In genomic region chr7:99543081-99543671, GRCh38 we compare ENCODE assay signal across 35 cellular contexts. TPM values are rescaled to one million over a fixed set of nuclear protein-coding genes. Genes with fewer than 3 reads are reported as not detected.
"Had no signal": no experiment of that assay in that cellular context is flagged by ENCODE, and none has a peak within 500 bp of the region (broad histone marks: within the 10 kb centered on the region; RNA-seq: fewer than 3 reads in every experiment).

No MANE protein-coding gene starts in this region.

- H3K27me3 ChIP-seq: MG63, Peyer's patch, SJSA1 had no signal

- H3K27me3 Mint-ChIP-seq: activated CD4-positive, alpha-beta memory T cell treated with anti-CD3 and anti-CD28 coated beads for 36 hours; activated CD8-positive, alpha-beta memory T cell treated with anti-CD3 and anti-CD28 coated beads, Interleukin-2, amount 10 ng/mL, durations not matched to agents 7 days and 5 days; activated naive CD4-positive, alpha-beta T cell treated with anti-CD3 and anti-CD28 coated beads, Interleukin-2, amount 10 ng/mL, durations not matched to agents 7 days and 5 days; activated naive CD8-positive, alpha-beta T cell; activated naive CD8-positive, alpha-beta T cell treated with anti-CD3 and anti-CD28 coated beads, Interleukin-2, amount 50 U/mL, for 24 hours; brain had no signal

- H3K4me3 Mint-ChIP-seq: activated CD4-positive, alpha-beta memory T cell treated with anti-CD3 and anti-CD28 coated beads for 36 hours; activated CD8-positive, alpha-beta memory T cell treated with anti-CD3 and anti-CD28 coated beads, Interleukin-2, amount 10 ng/mL, durations not matched to agents 7 days and 5 days; activated naive CD4-positive, alpha-beta T cell treated with anti-CD3 and anti-CD28 coated beads, Interleukin-2, amount 10 ng/mL, durations not matched to agents 7 days and 5 days; activated naive CD8-positive, alpha-beta T cell; activated naive CD8-positive, alpha-beta T cell treated with anti-CD3 and anti-CD28 coated beads, Interleukin-2, amount 50 U/mL, for 24 hours; brain; T-helper 1 cell treated with Interleukin-12 subunit alpha and Interleukin-12 subunit beta and Interleukin-4 antibody, amounts not matched to agents 30 μg/mL and 1 μg/mL, for 36 hours; T-helper 2 cell treated with Interferon-gamma antibody and Interleukin-4, amounts not matched to agents 5 μg/mL and 100 μg/mL, for 36 hours had no signal

- ATAC-seq: activated CD8-positive, alpha-beta memory T cell treated with anti-CD3 and anti-CD28 coated beads, Interleukin-2, amount 10 ng/mL, durations not matched to agents 7 days and 5 days; activated naive CD8-positive, alpha-beta T cell treated with anti-CD3 and anti-CD28 coated beads, Interleukin-2, amount 50 U/mL, for 24 hours; PC-3 had no signal

- DNase-seq: activated CD4-positive, alpha-beta memory T cell treated with anti-CD3 and anti-CD28 coated beads for 36 hours; activated CD4-positive, alpha-beta T cell treated with anti-CD3 and anti-CD28 coated beads, Interleukin-2, amount 50 U/mL, for 1 hour; activated CD8-positive, alpha-beta memory T cell treated with anti-CD3 and anti-CD28 coated beads for 24 hours; activated CD8-positive, alpha-beta memory T cell treated with anti-CD3 and anti-CD28 coated beads, Interleukin-2, amount 10 ng/mL, durations not matched to agents 7 days and 5 days; activated CD8-positive, alpha-beta memory T cell treated with anti-CD3 and anti-CD28 coated beads, Interleukin-2, amount 50 U/mL, for 48 hours; activated effector memory CD4-positive, alpha-beta T cell treated with Interleukin-2 at 50 U/mL for 16 hours; activated naive CD4-positive, alpha-beta T cell treated with anti-CD3 and anti-CD28 coated beads, Interleukin-2, amount 10 ng/mL, durations not matched to agents 7 days and 5 days; activated naive CD8-positive, alpha-beta T cell treated with anti-CD3 and anti-CD28 coated beads, Interleukin-2, amount 50 U/mL, for 24 hours; activated T-cell treated with anti-CD3 and anti-CD28 coated beads, Interleukin-2, amount 50 U/mL, for 48 hours; anterior cingulate cortex; central memory CD4-positive, alpha-beta T cell; Kasumi-1; MG63; NCI-H1048; NCI-H1105 treated with DMSO at 0.1 percent for 48 hours; NCI-H1436; NCI-H1694; NCI-H1930; NCI-H2081 treated with DMSO at 0.1 percent for 48 hours; NCI-H226; NCI-H446 treated with DMSO at 0.1 percent for 48 hours; NCI-H524; NK-92 treated with Interleukin-12 subunit alpha and Interleukin-12 subunit beta, amount 100 ng/mL, for 24 hours; PC-3; Peyer's patch; RPMI8226; SHP77 treated with DMSO at 0.1 percent for 48 hours; SK-N-SH had no signal

- H3K27ac ChIP-seq: Peyer's patch, SJSA1 had no signal

- H3K9me3 ChIP-seq: MG63, SK-N-SH had no signal

- H3K4me3 ChIP-seq: MG63, Peyer's patch, SJSA1 had no signal

- H3K9ac ChIP-seq: SK-N-SH had no signal

- H3K4me2 ChIP-seq: SK-N-SH had no signal

- H3K4me1 Mint-ChIP-seq: activated CD8-positive, alpha-beta memory T cell treated with anti-CD3 and anti-CD28 coated beads, Interleukin-2, amount 10 ng/mL, durations not matched to agents 7 days and 5 days; activated naive CD4-positive, alpha-beta T cell treated with anti-CD3 and anti-CD28 coated beads, Interleukin-2, amount 10 ng/mL, durations not matched to agents 7 days and 5 days; activated naive CD8-positive, alpha-beta T cell treated with anti-CD3 and anti-CD28 coated beads, Interleukin-2, amount 50 U/mL, for 24 hours; brain had no signal

- H3K4me1 ChIP-seq: Peyer's patch, SJSA1 had no signal

- FAIRE-seq: bronchial epithelial cell, TTC549 had no signal

- H3K27ac Mint-ChIP-seq: activated CD4-positive, alpha-beta memory T cell treated with anti-CD3 and anti-CD28 coated beads for 36 hours; activated CD8-positive, alpha-beta memory T cell treated with anti-CD3 and anti-CD28 coated beads, Interleukin-2, amount 10 ng/mL, durations not matched to agents 7 days and 5 days; activated naive CD4-positive, alpha-beta T cell treated with anti-CD3 and anti-CD28 coated beads, Interleukin-2, amount 10 ng/mL, durations not matched to agents 7 days and 5 days; activated naive CD8-positive, alpha-beta T cell; activated naive CD8-positive, alpha-beta T cell treated with anti-CD3 and anti-CD28 coated beads, Interleukin-2, amount 50 U/mL, for 24 hours; brain; T-helper 1 cell treated with Interleukin-12 subunit alpha and Interleukin-12 subunit beta and Interleukin-4 antibody, amounts not matched to agents 30 μg/mL and 1 μg/mL, for 36 hours; T-helper 2 cell treated with Interferon-gamma antibody and Interleukin-4, amounts not matched to agents 5 μg/mL and 100 μg/mL, for 36 hours had no signal

RNA-seq across cellular contexts. Expression of gene ZNF655, which starts 15.3 kb away (rescaled TPM):
- total RNA-seq: PC-3 had no signal

RNA-seq across cellular contexts. Expression of gene TMEM225B, which starts 54.9 kb away (rescaled TPM):
- total RNA-seq: PC-3, Peyer's patch had no signal
